1 cellular context compared by ENCODE assay signal in genomic region chr2:202269585-202269984, GRCh38.
TF ChIP-seq lines count a peak whose summit lies in the region.

No MANE protein-coding gene starts in this region.

TF ChIP-seq in K562, 482 proteins besides CTCF, POLR2A, EP300 and RAD21 (continued from another document):
- TF ChIP-seq MGA (IDR thresholded peaks at IDR 0.05): peak; percentile 22; the same call in 1 of the 2 replicates
- peak; percentile 82 for TF ChIP-seq RAD51 (IDR thresholded peaks at IDR 0.05; ENCODE audit: borderline replicate concordance, low read depth)
- TF ChIP-seq CREB5 (CRISPR knock-in tag; IDR thresholded peaks at IDR 0.05): no peak
- TF ChIP-seq ZNF318 (IDR thresholded peaks at IDR 0.05; ENCODE audit: borderline replicate concordance in 1 of 2, low read depth in 1 of 2): peak in 1 of 2 experiments; percentile 66; a peak in 1 of 4 replicates
- TF ChIP-seq SPI1 (IDR thresholded peaks at IDR 0.05; ENCODE audit: borderline replicate concordance, low read depth, low read length): peak; percentile 50; the same call in 1 of the 2 replicates
